ENCODE assay signal across 10 cellular contexts in genomic region chr13:71808708-71809107, GRCh38. TPM values are rescaled to one million over a fixed set of nuclear protein-coding genes. Genes with fewer than 3 reads are reported as not detected.
"Had no signal": no experiment of that assay in that cellular context is flagged by ENCODE, and none has a peak within 500 bp of the region (broad histone marks: within the 10 kb centered on the region; RNA-seq: fewer than 3 reads in every experiment).

No MANE protein-coding gene starts in this region.

- H3K36me3 ChIP-seq: HAP-1 had no signal

- H3K4me3 ChIP-seq: GM23248, HAP-1, K562 had no signal

- FAIRE-seq: HTR-8/SVneo, K562 had no signal

- H2AFZ ChIP-seq: GM23248 had no signal

- H3K9me3 ChIP-seq: HAP-1 had no signal

- ATAC-seq: HCT116, K562 had no signal

- H3K9ac ChIP-seq: GM23248 had no signal

- H3K27ac ChIP-seq: GM23248 had no signal

- DNase-seq: GM23248, GOT3, H7, HFFc6, IMR-90, KG1 had no signal

RNA-seq across cellular contexts. Expression of gene DACH1, which starts 58.3 kb away (rescaled TPM):
- polyA plus RNA-seq: GM23248, IMR-90 had no signal
